14 cellular contexts compared by ENCODE assay signal in genomic region chr5:100828756-100829342, GRCh38.
DNase-seq lines count a peak whose midpoint lies in the region; ATAC-seq, FAIRE-seq and TF ChIP-seq lines count a peak whose summit lies in the region.
"Had no signal": no experiment of that assay in that cellular context is flagged by ENCODE, and none has a peak within 500 bp of the region (broad histone marks: within the 10 kb centered on the region; RNA-seq: fewer than 3 reads in every experiment).

No MANE protein-coding gene starts in this region.

- peaks cover 18% of the 10 kb centered on the region for H3K36me3 Mint-ChIP-seq in activated T-helper 1 cell treated with anti-CD3 and anti-CD28 coated beads, Interleukin-12 subunit alpha, Interleukin-12 subunit beta, Interleukin-2, Interleukin-4 antibody, amounts not matched to agents 30 ng/mL and 10 ng/mL and 1 ng/mL, durations not matched to agents 14 hours and 24 hours and 36 hours (ENCODE audit: low read depth)
- peaks cover 13% of the 10 kb centered on the region for H3K36me3 Mint-ChIP-seq in natural killer cell treated with Interleukin-12 subunit alpha and Interleukin-12 subunit beta and Interleukin-15 and Interleukin-18, amount 100 ng/mL, for 72 hours

- CTCF ChIA-PET in A549 (lab: Yijun Ruan, JAX), result interaction anchor here (0.9 to 1.5 kb wide), 2 partner anchors 11 to 13 kb away, joined by 3 to 5 read pairs; no protein-coding TSS in a partner anchor

- H3K4me3 ChIP-seq in A549, result no peak overlapping the region
- H3K4me3 ChIP-seq in GM12864 (ENCODE audit: low read depth, low read length), result peak overlapping the region; percentile 33; the same call in 1 of the 2 replicates
- H3K4me3 ChIP-seq: right lobe of liver had no signal

- no peaks in the 10 kb centered on the region for H3K9me3 ChIP-seq in A549
- H3K9me3 ChIP-seq: right lobe of liver had no signal

- DNase-seq in A549 (ENCODE audit: low read depth in 1 of 2, low spot score in 1 of 2), result no peak
- DNase-seq in GM12864 (ENCODE audit: low read depth), result no peak
- DNase-seq in activated T-helper 1 cell treated with anti-CD3 and anti-CD28 coated beads, Interleukin-12 subunit alpha, Interleukin-12 subunit beta, Interleukin-2, Interleukin-4 antibody, amounts not matched to agents 30 ng/mL and 10 ng/mL and 1 ng/mL, durations not matched to agents 14 hours and 24 hours and 36 hours (ENCODE audit: low spot score), result no peak
- no peak for DNase-seq in natural killer cell treated with Interleukin-12 subunit alpha and Interleukin-12 subunit beta and Interleukin-15 and Interleukin-18, amount 100 ng/mL, for 72 hours (ENCODE audit: low spot score)
- DNase-seq in occipital lobe (lab: John Stamatoyannopoulos, UW), result no peak
- DNase-seq in stimulated activated naive CD8-positive, alpha-beta T cell treated with anti-CD3 and anti-CD28 coated beads, Interleukin-15, Interleukin-2, amounts not matched to agents 100 U/mL and 50 U/mL, for 24 hours, result no peak
- DNase-seq: GF-D8, IMR-90, NCI-H1694, right lobe of liver, T1000 had no signal

- no peak for ATAC-seq in A549
- no peak for ATAC-seq in natural killer cell treated with Interleukin-12 subunit alpha and Interleukin-12 subunit beta and Interleukin-15 and Interleukin-18, amount 100 ng/mL, for 72 hours
- no peak for ATAC-seq in HG03039 (IDR thresholded peaks at IDR 0.05; ENCODE audit: unreplicated experiment)
- ATAC-seq in GM18520 (IDR thresholded peaks at IDR 0.05; ENCODE audit: unreplicated experiment), result no peak
- ATAC-seq in stimulated activated naive CD8-positive, alpha-beta T cell treated with anti-CD3 and anti-CD28 coated beads, Interleukin-15, Interleukin-2, amounts not matched to agents 100 U/mL and 50 U/mL, for 24 hours, result no peak

- intact Hi-C loops in activated T-helper 1 cell treated with anti-CD3 and anti-CD28 coated beads, Interleukin-12 subunit alpha, Interleukin-12 subunit beta, Interleukin-2, Interleukin-4 antibody, amounts not matched to agents 30 ng/mL and 10 ng/mL and 1 ng/mL, durations not matched to agents 14 hours and 24 hours and 36 hours (cut with micrococcal nuclease), result loop anchor here (10.0 kb wide), 1 partner anchor 54 kb away; no protein-coding TSS in a partner anchor

- TF ChIP-seq POLR2A in A549 (IDR thresholded peaks at IDR 0.05; ENCODE audit: low read length), result no peak

- POLR2A ChIA-PET in A549 (lab: Yijun Ruan, JAX), result no interaction called here

- no peak overlapping the region for H3K27ac ChIP-seq in A549
- H3K27ac ChIP-seq: right lobe of liver had no signal

- H3K4me2 ChIP-seq in A549, result no peak overlapping the region

- H3K4me1 Mint-ChIP-seq in activated T-helper 1 cell treated with anti-CD3 and anti-CD28 coated beads, Interleukin-12 subunit alpha, Interleukin-12 subunit beta, Interleukin-2, Interleukin-4 antibody, amounts not matched to agents 30 ng/mL and 10 ng/mL and 1 ng/mL, durations not matched to agents 14 hours and 24 hours and 36 hours (ENCODE audit: low read depth), result peaks cover 44% of the 10 kb centered on the region
- peaks cover 38 to 46% of the 10 kb centered on the region in 2 donors for H3K4me1 Mint-ChIP-seq in natural killer cell treated with Interleukin-12 subunit alpha and Interleukin-12 subunit beta and Interleukin-15 and Interleukin-18, amount 100 ng/mL, for 72 hours (ENCODE audit: low read depth in 2 of 2)

- H3K4me3 Mint-ChIP-seq in activated T-helper 1 cell treated with anti-CD3 and anti-CD28 coated beads, Interleukin-12 subunit alpha, Interleukin-12 subunit beta, Interleukin-2, Interleukin-4 antibody, amounts not matched to agents 30 ng/mL and 10 ng/mL and 1 ng/mL, durations not matched to agents 14 hours and 24 hours and 36 hours, result no peak overlapping the region
- H3K4me3 Mint-ChIP-seq in natural killer cell treated with Interleukin-12 subunit alpha and Interleukin-12 subunit beta and Interleukin-15 and Interleukin-18, amount 100 ng/mL, for 72 hours, result no peak overlapping the region

- TF ChIP-seq EP300 in A549 (IDR thresholded peaks at IDR 0.05), result no peak

- 81% methylated on average over 10 of the region's 10 CpGs for WGBS in A549 (ENCODE audit: missing lambda C conversion rate)

- H3K27ac Mint-ChIP-seq in activated T-helper 1 cell treated with anti-CD3 and anti-CD28 coated beads, Interleukin-12 subunit alpha, Interleukin-12 subunit beta, Interleukin-2, Interleukin-4 antibody, amounts not matched to agents 30 ng/mL and 10 ng/mL and 1 ng/mL, durations not matched to agents 14 hours and 24 hours and 36 hours, result peak overlapping the region; percentile 50
- H3K27ac Mint-ChIP-seq in natural killer cell treated with Interleukin-12 subunit alpha and Interleukin-12 subunit beta and Interleukin-15 and Interleukin-18, amount 100 ng/mL, for 72 hours, result peak overlapping the region; percentile 71 to 82

- no peak for TF ChIP-seq RAD21 in A549 (conservative IDR thresholded peaks at IDR 0.05 in 1 of 2, IDR thresholded peaks at IDR 0.05 in 1 of 2)

- no peak for TF ChIP-seq CTCF in A549 (IDR thresholded peaks at IDR 0.05)
- TF ChIP-seq CTCF in GM12864 (IDR thresholded peaks at IDR 0.05; ENCODE audit: low read depth, low read length, missing control alignments), result no peak

- H3K9me3 Mint-ChIP-seq in activated T-helper 1 cell treated with anti-CD3 and anti-CD28 coated beads, Interleukin-12 subunit alpha, Interleukin-12 subunit beta, Interleukin-2, Interleukin-4 antibody, amounts not matched to agents 30 ng/mL and 10 ng/mL and 1 ng/mL, durations not matched to agents 14 hours and 24 hours and 36 hours, result no peaks in the 10 kb centered on the region
- no peaks in the 10 kb centered on the region for H3K9me3 Mint-ChIP-seq in natural killer cell treated with Interleukin-12 subunit alpha and Interleukin-12 subunit beta and Interleukin-15 and Interleukin-18, amount 100 ng/mL, for 72 hours

- H3K4me1 ChIP-seq in A549, result peaks cover 11% of the 10 kb centered on the region; the same call in 2 of the 3 replicates
- H3K4me1 ChIP-seq: right lobe of liver had no signal

- peak; percentile 36 for FAIRE-seq in A549 (lab: Jason Lieb, UNC)
- FAIRE-seq: endometrium had no signal

- no peaks in the 10 kb centered on the region for H3K27me3 Mint-ChIP-seq in activated T-helper 1 cell treated with anti-CD3 and anti-CD28 coated beads, Interleukin-12 subunit alpha, Interleukin-12 subunit beta, Interleukin-2, Interleukin-4 antibody, amounts not matched to agents 30 ng/mL and 10 ng/mL and 1 ng/mL, durations not matched to agents 14 hours and 24 hours and 36 hours (ENCODE audit: insufficient read depth)
- H3K27me3 Mint-ChIP-seq in natural killer cell treated with Interleukin-12 subunit alpha and Interleukin-12 subunit beta and Interleukin-15 and Interleukin-18, amount 100 ng/mL, for 72 hours, result no peaks in the 10 kb centered on the region

TF ChIP-seq in A549, 52 proteins besides CTCF, POLR2A, EP300 and RAD21 (continues in another document):
- no peak for TF ChIP-seq HOXB13 (CRISPR knock-in tag; IDR thresholded peaks at IDR 0.05; ENCODE audit: low read depth)
- TF ChIP-seq RFX5 (IDR thresholded peaks at IDR 0.05), result no peak
- no peak for TF ChIP-seq JUN (IDR thresholded peaks at IDR 0.05)
- no peak for TF ChIP-seq KDM5A (IDR thresholded peaks at IDR 0.05)
- no peak for TF ChIP-seq PHF8 (IDR thresholded peaks at IDR 0.05; ENCODE audit: borderline replicate concordance, low read depth)
- no peak for TF ChIP-seq USF2 (IDR thresholded peaks at IDR 0.05)
- TF ChIP-seq REST (IDR thresholded peaks at IDR 0.05), result no peak
- TF ChIP-seq CBX2 (IDR thresholded peaks at IDR 0.05; ENCODE audit: borderline replicate concordance, low read depth), result no peak
- TF ChIP-seq, protein P1, sequence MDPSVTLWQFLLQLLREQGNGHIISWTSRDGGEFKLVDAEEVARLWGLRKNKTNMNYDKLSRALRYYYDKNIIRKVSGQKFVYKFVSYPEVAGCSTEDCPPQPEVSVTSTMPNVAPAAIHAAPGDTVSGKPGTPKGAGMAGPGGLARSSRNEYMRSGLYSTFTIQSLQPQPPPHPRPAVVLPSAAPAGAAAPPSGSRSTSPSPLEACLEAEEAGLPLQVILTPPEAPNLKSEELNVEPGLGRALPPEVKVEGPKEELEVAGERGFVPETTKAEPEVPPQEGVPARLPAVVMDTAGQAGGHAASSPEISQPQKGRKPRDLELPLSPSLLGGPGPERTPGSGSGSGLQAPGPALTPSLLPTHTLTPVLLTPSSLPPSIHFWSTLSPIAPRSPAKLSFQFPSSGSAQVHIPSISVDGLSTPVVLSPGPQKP (IDR thresholded peaks at IDR 0.05; ENCODE audit: low read depth, low read length), result no peak
- no peak for TF ChIP-seq JUNB (IDR thresholded peaks at IDR 0.05)
- no peak for TF ChIP-seq FOXS1 (CRISPR knock-in tag; IDR thresholded peaks at IDR 0.05)
- TF ChIP-seq HOXB5 (CRISPR knock-in tag; IDR thresholded peaks at IDR 0.05), result no peak
